ENCODE assay signal across 16 cellular contexts in the genomic region with DNA sequence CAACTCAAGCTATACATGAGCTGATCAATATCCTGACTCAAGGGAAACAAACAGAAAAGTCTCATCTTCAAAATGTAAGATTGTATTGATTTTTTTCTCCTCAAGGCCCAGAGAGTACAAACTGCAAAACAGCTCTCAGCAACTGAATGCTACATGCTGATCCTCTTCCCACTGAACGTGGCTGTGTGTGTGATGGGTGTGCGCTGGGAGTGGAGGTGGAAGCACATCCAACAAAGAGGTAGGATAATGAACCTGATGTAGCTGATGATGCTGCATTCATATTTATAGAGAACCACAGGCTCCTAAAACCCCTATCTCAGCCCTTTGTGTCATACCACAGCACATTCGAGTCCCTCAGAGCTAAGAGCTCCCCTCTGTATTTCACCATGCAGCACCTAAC. TPM values are rescaled to one million over a fixed set of nuclear protein-coding genes. Genes with fewer than 3 reads are reported as not detected.
A peak's percentile ranks its signal among the peaks of the same experiment; 100 is the strongest.
DNase-seq lines count a peak whose midpoint lies in the region; ATAC-seq and TF ChIP-seq lines count a peak whose summit lies in the region.
"Had no signal": no experiment of that assay in that cellular context is flagged by ENCODE, and none has a peak within 500 bp of the region (broad histone marks: within the 10 kb centered on the region; RNA-seq: fewer than 3 reads in every experiment).

No MANE protein-coding gene starts in this region.

- H3K27me3 ChIP-seq in CD4-positive, alpha-beta memory T cell (ENCODE audit: insufficient read depth, low read length) = no peaks in the 10 kb centered on the region

- TF ChIP-seq CTCF in glutamatergic neuron (IDR thresholded peaks at IDR 0.05; ENCODE audit: partially characterized antibody, unreplicated experiment) (no peak), coronary artery (IDR thresholded peaks at IDR 0.05) (no peak)

- H3K4me3 ChIP-seq in coronary artery = no peak overlapping the region
- H3K4me3 ChIP-seq in CD4-positive, alpha-beta memory T cell (ENCODE audit: low read length in 2 of 2) = no peak overlapping the region
- H3K4me3 ChIP-seq: GM23338, HAP-1 had no signal

- H3K36me3 ChIP-seq in CD4-positive, alpha-beta memory T cell (ENCODE audit: insufficient read depth, low read length) = no peaks in the 10 kb centered on the region

- POLR2A ChIA-PET in CD4-positive, alpha-beta memory T cell (lab: Charles Lee; ENCODE audit: partially characterized antibody) = no interaction called here

- H3K4me1 Mint-ChIP-seq in glutamatergic neuron (ENCODE audit: low read depth, unreplicated experiment) = peaks cover 84% of the 10 kb centered on the region
- no peaks in the 10 kb centered on the region for H3K4me1 Mint-ChIP-seq in CD4-positive, alpha-beta memory T cell

- H3K27ac ChIP-seq in caudate nucleus (ENCODE audit: low read depth, low read length) (peak overlapping the region; percentile 0), coronary artery (no peak overlapping the region)
- no peak overlapping the region for H3K27ac ChIP-seq in CD4-positive, alpha-beta memory T cell (ENCODE audit: low read depth, low read length)

- peak in 24 of 61 donors; percentile 10 to 81 (median 26) for DNase-seq in caudate nucleus (lab: John Stamatoyannopoulos, UW)
- DNase-seq in glutamatergic neuron = no peak
- DNase-seq in putamen (ENCODE audit: low spot score) = peak; percentile 55
- no peak for DNase-seq in coronary artery (ENCODE audit: low spot score)
- DNase-seq in CD4-positive, alpha-beta memory T cell = no peak
- DNase-seq: C1 segment of cervical spinal cord; Caco-2; CD8-positive, alpha-beta T cell; DMS153; DND-41; HFFc6 had no signal

- peaks cover 13% of the 10 kb centered on the region for H3K36me3 Mint-ChIP-seq in glutamatergic neuron (ENCODE audit: unreplicated experiment)
- no peaks in the 10 kb centered on the region for H3K36me3 Mint-ChIP-seq in CD4-positive, alpha-beta memory T cell
- H3K36me3 Mint-ChIP-seq: CD8-positive, alpha-beta T cell had no signal

- CTCF ChIA-PET in CD4-positive, alpha-beta memory T cell (lab: Charles Lee; ENCODE audit: partially characterized antibody) = no interaction called here

- H3K4me1 ChIP-seq in CD4-positive, alpha-beta memory T cell (ENCODE audit: insufficient read depth, low read length) = no peaks in the 10 kb centered on the region
- H3K4me1 ChIP-seq: Caco-2 had no signal

- peaks cover 17% of the 10 kb centered on the region for H3K9me3 Mint-ChIP-seq in glutamatergic neuron (ENCODE audit: unreplicated experiment)
- peaks cover 2 to 36% (median 18%) of the 10 kb centered on the region in 8 donors for H3K9me3 Mint-ChIP-seq in CD4-positive, alpha-beta memory T cell

- intact Hi-C loops in CD4-positive, alpha-beta memory T cell (cut with micrococcal nuclease) = no loop called here

- peaks cover 16% of the 10 kb centered on the region for H3K27me3 Mint-ChIP-seq in glutamatergic neuron (ENCODE audit: unreplicated experiment)
- H3K27me3 Mint-ChIP-seq in CD4-positive, alpha-beta memory T cell = peaks cover 0 to 1% of the 10 kb centered on the region in 2 donors

- no peaks in the 10 kb centered on the region for H3K9me3 ChIP-seq in CD4-positive, alpha-beta memory T cell (ENCODE audit: control insufficient read depth in 1 of 2, low read length in 2 of 2)
- H3K9me3 ChIP-seq: Caco-2, HAP-1 had no signal

- H3K27ac Mint-ChIP-seq in glutamatergic neuron (ENCODE audit: unreplicated experiment) = peak overlapping the region; percentile 45
- H3K27ac Mint-ChIP-seq in CD4-positive, alpha-beta memory T cell = no peak overlapping the region
- H3K27ac Mint-ChIP-seq: CD8-positive, alpha-beta T cell; GM23338; HFFc6 had no signal

- peak overlapping the region; percentile 64 for H3K4me3 Mint-ChIP-seq in glutamatergic neuron (ENCODE audit: unreplicated experiment)
- H3K4me3 Mint-ChIP-seq in CD4-positive, alpha-beta memory T cell = no peak overlapping the region
- H3K4me3 Mint-ChIP-seq: CD8-positive, alpha-beta T cell; GM23338; HFFc6 had no signal

- ATAC-seq in activated CD4-positive, CD25-positive, alpha-beta regulatory T cell treated with anti-CD3 and anti-CD28 coated beads, Interleukin-2, amount 50 U/mL, for 24 hours = no peak
- ATAC-seq: CD8-positive, alpha-beta T cell; GM23338 had no signal

RNA-seq across cellular contexts. Expression of gene GABRB3, which starts 56.8 kb away (rescaled TPM):
- 287 TPM for total RNA-seq in glutamatergic neuron (ENCODE audit: unreplicated experiment)
- under 1 TPM; 0.06 to 0.08 TPM for total RNA-seq in CD4-positive, alpha-beta memory T cell
- not detected for polyA plus RNA-seq in CD4-positive, alpha-beta memory T cell
- total RNA-seq: A172, A673, Caco-2 had no signal

Comparison
In these comparisons a context has a peak if more than half of its experiments do, and no peak if none do; other contexts are left out.
1. RNA of gene GABRB3, which starts 56.8 kb away (total RNA-seq): 287 TPM in glutamatergic neuron (single experiment); 0.06 to 0.08 TPM in CD4-positive, alpha-beta memory T cell; every median in the first group is over 100 times any median in the second.